ENCODE assay signal across 1 cellular context in genomic region chr9:99134893-99135341, GRCh38.
TF ChIP-seq lines count a peak whose summit lies in the region.

No MANE protein-coding gene starts in this region.

TF ChIP-seq in IMR-90, 13 proteins besides CTCF, POLR2A, EP300 and RAD21 (continued from another document):
- TF ChIP-seq MAZ (IDR thresholded peaks at IDR 0.05; ENCODE audit: borderline replicate concordance, low read depth, low read length): no peak
- TF ChIP-seq MXI1 (IDR thresholded peaks at IDR 0.05; ENCODE audit: borderline replicate concordance, low read depth, low read length): no peak
- no peak for TF ChIP-seq RCOR1 (IDR thresholded peaks at IDR 0.05; ENCODE audit: insufficient replicate concordance, low read length)
- no peak for TF ChIP-seq SMC3 (IDR thresholded peaks at IDR 0.05; ENCODE audit: low read depth, low read length)
- TF ChIP-seq MAFK (IDR thresholded peaks at IDR 0.05; ENCODE audit: low read depth, low read length): no peak
- TF ChIP-seq FOS (IDR thresholded peaks at IDR 0.05; ENCODE audit: low read depth, low read length): no peak
- TF ChIP-seq, protein P1, sequence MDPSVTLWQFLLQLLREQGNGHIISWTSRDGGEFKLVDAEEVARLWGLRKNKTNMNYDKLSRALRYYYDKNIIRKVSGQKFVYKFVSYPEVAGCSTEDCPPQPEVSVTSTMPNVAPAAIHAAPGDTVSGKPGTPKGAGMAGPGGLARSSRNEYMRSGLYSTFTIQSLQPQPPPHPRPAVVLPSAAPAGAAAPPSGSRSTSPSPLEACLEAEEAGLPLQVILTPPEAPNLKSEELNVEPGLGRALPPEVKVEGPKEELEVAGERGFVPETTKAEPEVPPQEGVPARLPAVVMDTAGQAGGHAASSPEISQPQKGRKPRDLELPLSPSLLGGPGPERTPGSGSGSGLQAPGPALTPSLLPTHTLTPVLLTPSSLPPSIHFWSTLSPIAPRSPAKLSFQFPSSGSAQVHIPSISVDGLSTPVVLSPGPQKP (IDR thresholded peaks at IDR 0.05; ENCODE audit: borderline replicate concordance, low read depth, low read length): no peak
- TF ChIP-seq RFX5 (IDR thresholded peaks at IDR 0.05; ENCODE audit: low read depth, low read length): no peak
